1 cellular context compared by ENCODE assay signal in genomic region chr14:73719791-73720190, GRCh38.
TF ChIP-seq lines count a peak whose summit lies in the region.

No MANE protein-coding gene starts in this region.

TF ChIP-seq in GM12878, 131 proteins besides CTCF, POLR2A, EP300 and RAD21 (continued from another document):
- TF ChIP-seq, protein P1, sequence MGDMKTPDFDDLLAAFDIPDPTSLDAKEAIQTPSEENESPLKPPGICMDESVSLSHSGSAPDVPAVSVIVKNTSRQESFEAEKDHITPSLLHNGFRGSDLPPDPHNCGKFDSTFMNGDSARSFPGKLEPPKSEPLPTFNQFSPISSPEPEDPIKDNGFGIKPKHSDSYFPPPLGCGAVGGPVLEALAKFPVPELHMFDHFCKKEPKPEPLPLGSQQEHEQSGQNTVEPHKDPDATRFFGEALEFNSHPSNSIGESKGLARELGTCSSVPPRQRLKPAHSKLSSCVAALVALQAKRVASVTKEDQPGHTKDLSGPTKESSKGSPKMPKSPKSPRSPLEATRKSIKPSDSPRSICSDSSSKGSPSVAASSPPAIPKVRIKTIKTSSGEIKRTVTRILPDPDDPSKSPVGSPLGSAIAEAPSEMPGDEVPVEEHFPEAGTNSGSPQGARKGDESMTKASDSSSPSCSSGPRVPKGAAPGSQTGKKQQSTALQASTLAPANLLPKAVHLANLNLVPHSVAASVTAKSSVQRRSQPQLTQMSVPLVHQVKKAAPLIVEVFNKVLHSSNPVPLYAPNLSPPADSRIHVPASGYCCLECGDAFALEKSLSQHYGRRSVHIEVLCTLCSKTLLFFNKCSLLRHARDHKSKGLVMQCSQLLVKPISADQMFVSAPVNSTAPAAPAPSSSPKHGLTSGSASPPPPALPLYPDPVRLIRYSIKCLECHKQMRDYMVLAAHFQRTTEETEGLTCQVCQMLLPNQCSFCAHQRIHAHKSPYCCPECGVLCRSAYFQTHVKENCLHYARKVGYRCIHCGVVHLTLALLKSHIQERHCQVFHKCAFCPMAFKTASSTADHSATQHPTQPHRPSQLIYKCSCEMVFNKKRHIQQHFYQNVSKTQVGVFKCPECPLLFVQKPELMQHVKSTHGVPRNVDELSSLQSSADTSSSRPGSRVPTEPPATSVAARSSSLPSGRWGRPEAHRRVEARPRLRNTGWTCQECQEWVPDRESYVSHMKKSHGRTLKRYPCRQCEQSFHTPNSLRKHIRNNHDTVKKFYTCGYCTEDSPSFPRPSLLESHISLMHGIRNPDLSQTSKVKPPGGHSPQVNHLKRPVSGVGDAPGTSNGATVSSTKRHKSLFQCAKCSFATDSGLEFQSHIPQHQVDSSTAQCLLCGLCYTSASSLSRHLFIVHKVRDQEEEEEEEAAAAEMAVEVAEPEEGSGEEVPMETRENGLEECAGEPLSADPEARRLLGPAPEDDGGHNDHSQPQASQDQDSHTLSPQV (IDR thresholded peaks at IDR 0.05), result no peak
- TF ChIP-seq BACH1 (IDR thresholded peaks at IDR 0.05; ENCODE audit: borderline replicate concordance), result no peak
- no peak for TF ChIP-seq POLR2AphosphoS2 (IDR thresholded peaks at IDR 0.05; ENCODE audit: low read depth, low read length)
- TF ChIP-seq E2F4 (IDR thresholded peaks at IDR 0.05; ENCODE audit: low read depth, low read length), result no peak
- TF ChIP-seq LARP7 (IDR thresholded peaks at IDR 0.05), result no peak
- TF ChIP-seq SUZ12 (IDR thresholded peaks at IDR 0.05; ENCODE audit: unreplicated experiment), result no peak
- TF ChIP-seq, protein P2, sequence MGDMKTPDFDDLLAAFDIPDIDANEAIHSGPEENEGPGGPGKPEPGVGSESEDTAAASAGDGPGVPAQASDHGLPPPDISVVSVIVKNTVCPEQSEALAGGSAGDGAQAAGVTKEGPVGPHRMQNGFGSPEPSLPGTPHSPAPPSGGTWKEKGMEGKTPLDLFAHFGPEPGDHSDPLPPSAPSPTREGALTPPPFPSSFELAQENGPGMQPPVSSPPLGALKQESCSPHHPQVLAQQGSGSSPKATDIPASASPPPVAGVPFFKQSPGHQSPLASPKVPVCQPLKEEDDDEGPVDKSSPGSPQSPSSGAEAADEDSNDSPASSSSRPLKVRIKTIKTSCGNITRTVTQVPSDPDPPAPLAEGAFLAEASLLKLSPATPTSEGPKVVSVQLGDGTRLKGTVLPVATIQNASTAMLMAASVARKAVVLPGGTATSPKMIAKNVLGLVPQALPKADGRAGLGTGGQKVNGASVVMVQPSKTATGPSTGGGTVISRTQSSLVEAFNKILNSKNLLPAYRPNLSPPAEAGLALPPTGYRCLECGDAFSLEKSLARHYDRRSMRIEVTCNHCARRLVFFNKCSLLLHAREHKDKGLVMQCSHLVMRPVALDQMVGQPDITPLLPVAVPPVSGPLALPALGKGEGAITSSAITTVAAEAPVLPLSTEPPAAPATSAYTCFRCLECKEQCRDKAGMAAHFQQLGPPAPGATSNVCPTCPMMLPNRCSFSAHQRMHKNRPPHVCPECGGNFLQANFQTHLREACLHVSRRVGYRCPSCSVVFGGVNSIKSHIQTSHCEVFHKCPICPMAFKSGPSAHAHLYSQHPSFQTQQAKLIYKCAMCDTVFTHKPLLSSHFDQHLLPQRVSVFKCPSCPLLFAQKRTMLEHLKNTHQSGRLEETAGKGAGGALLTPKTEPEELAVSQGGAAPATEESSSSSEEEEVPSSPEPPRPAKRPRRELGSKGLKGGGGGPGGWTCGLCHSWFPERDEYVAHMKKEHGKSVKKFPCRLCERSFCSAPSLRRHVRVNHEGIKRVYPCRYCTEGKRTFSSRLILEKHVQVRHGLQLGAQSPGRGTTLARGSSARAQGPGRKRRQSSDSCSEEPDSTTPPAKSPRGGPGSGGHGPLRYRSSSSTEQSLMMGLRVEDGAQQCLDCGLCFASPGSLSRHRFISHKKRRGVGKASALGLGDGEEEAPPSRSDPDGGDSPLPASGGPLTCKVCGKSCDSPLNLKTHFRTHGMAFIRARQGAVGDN (IDR thresholded peaks at IDR 0.05), result no peak
- no peak for TF ChIP-seq SREBF2 (IDR thresholded peaks at IDR 0.05; ENCODE audit: low read length)
- TF ChIP-seq SUPT20H (IDR thresholded peaks at IDR 0.05; ENCODE audit: borderline replicate concordance, control insufficient read depth, low read depth, low read length), result no peak
- TF ChIP-seq, protein P3, sequence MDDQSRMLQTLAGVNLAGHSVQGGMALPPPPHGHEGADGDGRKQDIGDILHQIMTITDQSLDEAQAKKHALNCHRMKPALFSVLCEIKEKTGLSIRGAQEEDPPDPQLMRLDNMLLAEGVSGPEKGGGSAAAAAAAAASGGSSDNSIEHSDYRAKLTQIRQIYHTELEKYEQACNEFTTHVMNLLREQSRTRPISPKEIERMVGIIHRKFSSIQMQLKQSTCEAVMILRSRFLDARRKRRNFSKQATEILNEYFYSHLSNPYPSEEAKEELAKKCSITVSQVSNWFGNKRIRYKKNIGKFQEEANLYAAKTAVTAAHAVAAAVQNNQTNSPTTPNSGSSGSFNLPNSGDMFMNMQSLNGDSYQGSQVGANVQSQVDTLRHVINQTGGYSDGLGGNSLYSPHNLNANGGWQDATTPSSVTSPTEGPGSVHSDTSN (IDR thresholded peaks at IDR 0.05; ENCODE audit: insufficient replicate concordance, low read depth, low read length), result no peak
- TF ChIP-seq CHD1 (IDR thresholded peaks at IDR 0.05; ENCODE audit: low read depth, low read length), result no peak
- TF ChIP-seq ASH2L (IDR thresholded peaks at IDR 0.05; ENCODE audit: borderline replicate concordance, low read depth), result no peak
